In the genomic region with DNA sequence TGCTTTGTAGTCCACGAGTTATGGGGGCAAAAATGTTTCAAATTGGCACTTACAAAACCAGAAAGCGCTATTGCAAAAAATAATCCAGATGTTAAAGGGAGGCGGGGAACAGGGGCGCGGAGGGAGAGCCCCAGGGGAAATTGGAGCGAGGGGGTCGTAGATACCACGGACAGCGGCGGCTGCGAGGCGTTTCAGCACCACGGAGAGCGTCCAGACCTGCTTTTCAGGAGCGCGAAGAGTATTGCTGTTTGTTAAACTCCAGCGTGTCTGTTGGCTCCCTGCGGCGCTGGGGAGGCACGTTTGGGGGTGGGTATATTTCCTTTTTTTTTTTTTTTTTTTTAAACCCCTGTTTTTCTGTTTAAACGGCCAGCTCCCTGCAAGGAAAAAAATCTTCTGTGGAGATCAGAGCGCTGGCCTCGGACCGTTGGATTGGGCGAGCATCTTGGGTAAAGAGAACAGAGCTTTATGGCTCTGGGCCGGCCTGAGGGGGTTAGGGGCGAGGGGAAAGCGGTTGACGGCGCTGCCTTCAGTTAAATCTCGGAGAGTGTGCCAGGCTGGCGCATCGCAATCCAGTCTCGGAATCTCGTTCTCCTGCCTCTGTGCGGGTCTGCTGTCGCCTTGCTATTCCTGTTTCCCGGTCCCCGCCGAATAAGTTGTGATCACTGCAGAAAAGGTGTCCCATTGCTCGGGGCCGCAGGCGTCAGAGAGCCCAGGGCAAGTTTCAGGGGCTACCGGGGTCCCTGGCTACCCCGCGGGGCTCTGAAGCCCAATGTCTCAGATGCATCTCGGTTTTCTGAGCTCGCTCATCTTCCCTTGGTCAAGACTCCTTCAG, we compare ENCODE assay signal across 9 cellular contexts. TPM values are rescaled to one million over a fixed set of nuclear protein-coding genes. Genes with fewer than 3 reads are reported as not detected.
DNase-seq lines count a peak whose midpoint lies in the region; ATAC-seq and TF ChIP-seq lines count a peak whose summit lies in the region.
"Had no signal": no experiment of that assay in that cellular context is flagged by ENCODE, and none has a peak within 500 bp of the region (broad histone marks: within the 10 kb centered on the region; RNA-seq: fewer than 3 reads in every experiment).

A gene (minus strand): TSS at position 288 of the 832 bp plus-strand sequence. CDS start 302 bp downstream, outside the sequence.

- H3K4me3 ChIP-seq in fibroblast of the aortic adventitia (ENCODE audit: low read depth, low read length), result no peak within 1 kb of the TSS
- H3K4me3 ChIP-seq in gastroesophageal sphincter, result no peak within 1 kb of the TSS

- peaks cover 4% of the 10 kb centered on the region for H3K9me3 Mint-ChIP-seq in osteocyte (ENCODE audit: unreplicated experiment)

- DNase-seq in GM10266 (ENCODE audit: extremely low spot score) (peak; percentile 43), NCI-H1048 (lab: John Stamatoyannopoulos, UW) (peak; percentile 40), fibroblast of the aortic adventitia (ENCODE audit: low read depth) (peak; percentile 42), osteocyte (ENCODE audit: extremely low spot score, unreplicated experiment) (peak; percentile 85), epidermal melanocyte (ENCODE audit: insufficient read length, low spot score) (no peak)
- DNase-seq in activated T-cell treated with anti-CD3 and anti-CD28 coated beads, Interleukin-2, amount 50 U/mL, for 1 hour, result peak; percentile 44

- H3K27me3 Mint-ChIP-seq in osteocyte (ENCODE audit: unreplicated experiment), result peaks cover 16% of the 10 kb centered on the region

- TF ChIP-seq CTCF in GM10266 (IDR thresholded peaks at IDR 0.05; ENCODE audit: control insufficient read depth, insufficient read depth, low read depth, missing control alignments) (no peak), fibroblast of the aortic adventitia (IDR thresholded peaks at IDR 0.05; ENCODE audit: insufficient read depth, low read length) (no peak), osteocyte (IDR thresholded peaks at IDR 0.05) (no peak), gastroesophageal sphincter (IDR thresholded peaks at IDR 0.05) (no peak)

- no peak for TF ChIP-seq EP300 in gastroesophageal sphincter (IDR thresholded peaks at IDR 0.05)

- peaks cover 50% of the 10 kb centered on the region for H3K27me3 ChIP-seq in gastroesophageal sphincter

- H3K4me1 ChIP-seq in gastroesophageal sphincter, result no peaks in the 10 kb centered on the region

- H3K36me3 Mint-ChIP-seq in osteocyte (ENCODE audit: unreplicated experiment), result no peaks in the 10 kb centered on the region

- H3K36me3 ChIP-seq in gastroesophageal sphincter, result no peaks in the 10 kb centered on the region

- H3K9me3 ChIP-seq in gastroesophageal sphincter, result peaks cover 0 to 2% (median 0%) of the 10 kb centered on the region in 3 donors

- no peak within 1 kb of the TSS for H3K4me3 Mint-ChIP-seq in osteocyte (ENCODE audit: unreplicated experiment)

- no peak for TF ChIP-seq POLR2A in gastroesophageal sphincter (IDR thresholded peaks at IDR 0.05)

- H3K27ac ChIP-seq in gastroesophageal sphincter, result no peak within 1 kb of the TSS
- H3K27ac ChIP-seq: HL-60 had no signal

- 4 to 6% methylated on average over 15 to 41 of the region's 48 CpGs for WGBS in gastroesophageal sphincter (ENCODE audit: low coverage in 1 of 2), 2 donors

- H3K4me1 Mint-ChIP-seq in osteocyte (ENCODE audit: unreplicated experiment), result peaks cover 2% of the 10 kb centered on the region

- ATAC-seq in HG03439 (IDR thresholded peaks at IDR 0.05; ENCODE audit: unreplicated experiment) (no peak), gastroesophageal sphincter (no peak)

- H3K27ac Mint-ChIP-seq in osteocyte (ENCODE audit: unreplicated experiment), result no peak within 1 kb of the TSS

RNA-seq across cellular contexts. Expression of the gene that starts here (rescaled TPM):
- not detected in 2 replicates for total RNA-seq in fibroblast of the aortic adventitia (ENCODE audit: low replicate concordance)
- total RNA-seq in osteocyte, result not detected in 2 replicates
- not detected for total RNA-seq in gastroesophageal sphincter

Comparison
In these comparisons a context has a peak if more than half of its experiments do, and no peak if none do; other contexts are left out.
1. Peak in DNase-seq in fibroblast of the aortic adventitia; RNA of the gene not detected or under 1 TPM.
2. Peak in DNase-seq in osteocyte; RNA of the gene not detected or under 1 TPM.